34 cellular contexts compared by ENCODE assay signal in the genomic region with DNA sequence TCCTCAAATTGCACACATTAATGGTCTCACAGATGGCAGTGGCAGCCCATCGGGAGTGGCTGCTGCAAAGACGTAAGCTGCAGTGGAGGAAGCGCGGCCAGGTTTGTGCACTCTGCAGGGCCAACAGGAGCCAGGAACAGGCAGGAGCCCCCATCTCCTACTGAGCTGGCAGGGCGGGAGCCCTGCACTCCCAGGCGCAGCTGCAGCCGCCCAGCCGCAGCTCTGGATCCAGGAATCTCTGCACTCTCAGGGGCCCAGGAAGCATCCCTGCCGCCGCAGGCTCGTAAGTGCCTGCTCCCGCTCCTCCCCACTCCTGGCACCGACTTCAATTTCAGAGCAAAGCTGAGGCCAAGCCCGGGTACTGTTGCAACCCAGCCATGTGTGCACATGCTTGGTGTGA. TPM values are rescaled to one million over a fixed set of nuclear protein-coding genes. Genes with fewer than 3 reads are reported as not detected.
A peak's percentile ranks its signal among the peaks of the same experiment; 100 is the strongest.
DNase-seq lines count a peak whose midpoint lies in the region; ATAC-seq, FAIRE-seq and TF ChIP-seq lines count a peak whose summit lies in the region.
"Had no signal": no experiment of that assay in that cellular context is flagged by ENCODE, and none has a peak within 500 bp of the region (broad histone marks: within the 10 kb centered on the region; RNA-seq: fewer than 3 reads in every experiment).

No MANE protein-coding gene starts in this region.

- peak; percentile 56 for DNase-seq in Right ventricle myocardium inferior (ENCODE audit: missing footprints)
- DNase-seq in left ventricle myocardium superior: no peak
- no peak for DNase-seq in K562 (ENCODE audit: extremely low read depth in 1 of 4, low spot score in 3 of 4)
- DNase-seq in osteocyte (ENCODE audit: extremely low spot score, unreplicated experiment): no peak
- DNase-seq in Calu3: no peak
- DNase-seq: 8988T; ACHN; AML-193; BE2C; C1 segment of cervical spinal cord; Caco-2; CD4-positive, alpha-beta memory T cell; CD4-positive, alpha-beta T cell; CD4-positive, CD25-positive, alpha-beta regulatory T cell; CD8-positive, alpha-beta memory T cell; CD8-positive, alpha-beta T cell; COR-L47; DMS 273 treated with DMSO at 0.1 percent for 48 hours; DMS153; DMS53; DMS79; DMS79 treated with DMSO at 0.1 percent for 48 hours; DND-41; EL had no signal

- in situ Hi-C loops in K562 (cut with MboI): no loop called here

- H3K27ac ChIP-seq in K562 (ENCODE audit: extremely low read depth, low read depth, low read length): no peak overlapping the region
- H3K27ac ChIP-seq: 22Rv1; A549; BLaER1; BLaER1 treated with 17β-estradiol and CSF1 and Interleukin-3, amounts not matched to agents 10 nM and 100 nM; C4-2B had no signal

- intact Hi-C loops in Right ventricle myocardium inferior (cut with DNase I) (no loop called here), left ventricle myocardium superior (cut with micrococcal nuclease) (no loop called here), K562 (cut with micrococcal nuclease) (no loop called here), Calu3 (cut with micrococcal nuclease; ENCODE audit: unreplicated experiment) (no loop called here)

- no peaks in the 10 kb centered on the region; a peak in 1 of 5 replicates for H3K4me1 ChIP-seq in K562 (replicated peaks in 1 of 2; ENCODE audit: control insufficient read depth in 2 of 2, insufficient read depth in 2 of 2, low read length in 2 of 2)
- H3K4me1 ChIP-seq: A549; BE2C; BLaER1; BLaER1 treated with 17β-estradiol and CSF1 and Interleukin-3, amounts not matched to agents 10 nM and 100 nM; Caco-2 had no signal

- H3K36me3 Mint-ChIP-seq in osteocyte (ENCODE audit: unreplicated experiment) (peaks cover 28% of the 10 kb centered on the region), Calu3 (ENCODE audit: insufficient read depth, unreplicated experiment) (peaks cover 43% of the 10 kb centered on the region)

- H3K27me3 ChIP-seq in K562 (ENCODE audit: control insufficient read depth in 2 of 2, insufficient read depth in 2 of 2, low read length in 2 of 2): no peaks in the 10 kb centered on the region
- H3K27me3 ChIP-seq: BE2C; BLaER1; BLaER1 treated with 17β-estradiol and CSF1 and Interleukin-3, amounts not matched to agents 10 nM and 100 nM had no signal

- H3K27ac Mint-ChIP-seq in osteocyte (ENCODE audit: unreplicated experiment) (peak overlapping the region; percentile 27), Calu3 (ENCODE audit: unreplicated experiment) (no peak overlapping the region)
- H3K27ac Mint-ChIP-seq: B cell; CD4-positive, alpha-beta memory T cell; CD4-positive, alpha-beta T cell; CD8-positive, alpha-beta T cell had no signal

- no peaks in the 10 kb centered on the region for H3K4me1 Mint-ChIP-seq in osteocyte (ENCODE audit: unreplicated experiment)
- H3K4me1 Mint-ChIP-seq in Calu3 (ENCODE audit: low read depth, unreplicated experiment): no peaks in the 10 kb centered on the region
- H3K4me1 Mint-ChIP-seq: B cell, CD14-positive monocyte had no signal

- H3K4me3 ChIP-seq in K562: no peak overlapping the region
- H3K4me3 ChIP-seq: A549; BLaER1; BLaER1 treated with 17β-estradiol and CSF1 and Interleukin-3, amounts not matched to agents 10 nM and 100 nM had no signal

- H3K9me3 ChIP-seq in K562 (replicated peaks; ENCODE audit: control insufficient read depth, insufficient read depth, low read depth, low read length): no peaks in the 10 kb centered on the region
- H3K9me3 ChIP-seq: A549, BE2C, Caco-2 had no signal

- CTCF ChIA-PET in K562 (lab: Yijun Ruan, JAX; ENCODE audit: low intra/inter-chr PET ratio): no interaction called here
- CTCF ChIA-PET in Calu3 (lab: Charles Lee): no interaction called here

- no peaks in the 10 kb centered on the region for H3K27me3 Mint-ChIP-seq in osteocyte (ENCODE audit: unreplicated experiment)
- no peaks in the 10 kb centered on the region for H3K27me3 Mint-ChIP-seq in Calu3 (ENCODE audit: unreplicated experiment)
- H3K27me3 Mint-ChIP-seq: B cell; CD4-positive, alpha-beta memory T cell; CD4-positive, alpha-beta T cell; CD4-positive, CD25-positive, alpha-beta regulatory T cell; CD8-positive, alpha-beta memory T cell had no signal

- POLR2A ChIA-PET in K562 (lab: Yijun Ruan, JAX): interaction anchor here (0.6 to 1.1 kb wide), 4 partner anchors 9 to 737 kb away, joined by 3 read pairs; no protein-coding TSS in a partner anchor

- TF ChIP-seq CTCF in K562 (IDR thresholded peaks at IDR 0.05 in 2 of 3, conservative IDR thresholded peaks at IDR 0.05 in 1 of 3; ENCODE audit: insufficient read depth in 2 of 3, low read depth in 1 of 3, low read length in 3 of 3) (no peak), osteocyte (IDR thresholded peaks at IDR 0.05) (no peak), Calu3 (IDR thresholded peaks at IDR 0.05; ENCODE audit: unreplicated experiment) (no peak)

- WGBS in K562 (ENCODE audit: insufficient coverage, low coverage, missing lambda C conversion rate): 94% methylated on average over 13 of the region's 14 CpGs

- no peak for TF ChIP-seq POLR2A in K562 (conservative IDR thresholded peaks at IDR 0.05)

- no peak overlapping the region for H2AFZ ChIP-seq in K562 (ENCODE audit: low read depth, low read length)

- peak overlapping the region in 1 of 2 experiments; percentile 32; a peak in 1 of 4 replicates for H3K9ac ChIP-seq in K562 (ENCODE audit: insufficient read depth in 1 of 2, low read depth in 2 of 2, low read length in 2 of 2)
- H3K9ac ChIP-seq: BLaER1; BLaER1 treated with 17β-estradiol and CSF1 and Interleukin-3, amounts not matched to agents 10 nM and 100 nM had no signal

- H3K36me3 ChIP-seq in K562 (ENCODE audit: control insufficient read depth, insufficient read depth, low read length): peaks cover 84% of the 10 kb centered on the region; the same call in 2 of the 3 replicates

- BruUV-seq in K562 (replicated peaks; lab: Mats Ljungman, UMichigan) (no TSS peak), Calu3 (replicated peaks; lab: Mats Ljungman, UMichigan) (no TSS peak)

- no peak for FAIRE-seq in K562 (lab: Jason Lieb, UNC)
- FAIRE-seq: A204.1, D721Med had no signal

- no peaks in the 10 kb centered on the region for H3K79me2 ChIP-seq in K562 (ENCODE audit: control insufficient read depth, insufficient read depth, low read length)

- no peak for TF ChIP-seq EP300 in K562 (IDR thresholded peaks at IDR 0.05; ENCODE audit: low read length)

- H3K9me3 Mint-ChIP-seq in osteocyte (ENCODE audit: unreplicated experiment): no peaks in the 10 kb centered on the region
- no peaks in the 10 kb centered on the region for H3K9me3 Mint-ChIP-seq in Calu3 (ENCODE audit: low read depth, unreplicated experiment)
- H3K9me3 Mint-ChIP-seq: CD14-positive monocyte; CD4-positive, alpha-beta memory T cell; CD4-positive, alpha-beta T cell; CD4-positive, CD25-positive, alpha-beta regulatory T cell; CD8-positive, alpha-beta memory T cell; CD8-positive, alpha-beta T cell had no signal

- no peaks in the 10 kb centered on the region for H3K9me1 ChIP-seq in K562 (ENCODE audit: control insufficient read depth, insufficient read depth, low read length)

- ATAC-seq in Right ventricle myocardium inferior (no peak), left ventricle myocardium superior (no peak), K562 (no peak), GM21619 (IDR thresholded peaks at IDR 0.05; ENCODE audit: unreplicated experiment) (no peak)
- ATAC-seq: A549; CD8-positive, alpha-beta T cell had no signal

- H4K20me1 ChIP-seq in K562 (replicated peaks; ENCODE audit: control insufficient read depth, insufficient read depth, low read length): no peaks in the 10 kb centered on the region

- no peak overlapping the region for H3K4me3 Mint-ChIP-seq in osteocyte (ENCODE audit: unreplicated experiment)
- no peak overlapping the region for H3K4me3 Mint-ChIP-seq in Calu3 (ENCODE audit: low read depth, unreplicated experiment)
- H3K4me3 Mint-ChIP-seq: B cell; CD14-positive monocyte; CD4-positive, alpha-beta memory T cell; CD4-positive, alpha-beta T cell; CD4-positive, CD25-positive, alpha-beta regulatory T cell; CD8-positive, alpha-beta memory T cell; CD8-positive, alpha-beta T cell had no signal

- no peak overlapping the region for H3K4me2 ChIP-seq in K562 (ENCODE audit: insufficient read depth, low read length)
- H3K4me2 ChIP-seq: A549; BLaER1; BLaER1 treated with 17β-estradiol and CSF1 and Interleukin-3, amounts not matched to agents 10 nM and 100 nM had no signal

- no peak for TF ChIP-seq RAD21 in K562 (CRISPR knock-in tag; conservative IDR thresholded peaks at IDR 0.05 in 1 of 2, IDR thresholded peaks at IDR 0.05 in 1 of 2)

RNA-seq across cellular contexts. Expression of gene ANKRD27, which starts 37.5 kb away (rescaled TPM):
- total RNA-seq in Right ventricle myocardium inferior: 25.9 TPM
- 23.4 TPM for total RNA-seq in left ventricle myocardium superior
- total RNA-seq in K562 (2011; cell fraction: chromatin; rRNA removed; ENCODE audit: low replicate concordance): 164 and 173 TPM in 2 replicates
- 94.1 and 96.4 TPM in 2 replicates for total RNA-seq in K562 (2011; cell fraction: nucleolus; rRNA removed)
- total RNA-seq in K562 (2011; cell fraction: nucleoplasm; rRNA removed): 75.4 and 97.2 TPM in 2 replicates
- total RNA-seq in K562 (2014; rRNA removed): 42.2 and 48.9 TPM in 2 replicates
- 52.4 and 56.9 TPM in 2 replicates for total RNA-seq in K562 (2014; rRNA removed; fragmentation: Illumina TruSeq; extraction: Trizol)
- total RNA-seq in K562 (2015; rRNA removed; fragmentation: Illumina TruSeq; extraction: Trizol): 64.0 and 66.2 TPM in 2 replicates
- total RNA-seq in K562 (2021): 71.3 and 74.0 TPM in 2 replicates
- 61.4 and 67.2 TPM in 2 replicates for polyA plus RNA-seq in K562 (2011; rRNA removed)
- polyA plus RNA-seq in K562 (2011; cell fraction: cytosol; rRNA removed): 35.5 and 45.2 TPM in 2 replicates
- 59.3 and 73.4 TPM in 2 replicates for polyA plus RNA-seq in K562 (2011; cell fraction: nucleus; rRNA removed)
- polyA plus RNA-seq in K562 (2012): 52.4 and 57.0 TPM in 2 replicates
- 54.3 and 60.2 TPM in 2 replicates for polyA plus RNA-seq in K562 (2014; fragmentation: Illumina TruSeq; extraction: Trizol)
- polyA plus RNA-seq in K562 (2014; fragmentation: Nextera tagmentation; extraction: Ambion mirVana): 1 to 10 TPM; 5.3 to 7.2 TPM
- 46.7 and 54.2 TPM in 2 replicates for polyA plus RNA-seq in K562 (2014; rRNA removed)
- 97.7 and 99.1 TPM in 2 replicates for polyA minus RNA-seq in K562 (2011; rRNA and poly(A)+ RNA removed)
- polyA minus RNA-seq in K562 (2011; cell fraction: cytosol; rRNA and poly(A)+ RNA removed): 33.7 and 42.9 TPM in 2 replicates
- polyA minus RNA-seq in K562 (2011; cell fraction: nucleus; rRNA and poly(A)+ RNA removed): 35.9 and 75.0 TPM in 2 replicates
- 22.0 and 24.1 TPM in 2 replicates for total RNA-seq in osteocyte
- total RNA-seq in Calu3 (2022): 40.8 and 41.2 TPM in 2 replicates

RNA-seq across cellular contexts. Expression of gene RGS9BP, which starts 38.2 kb away (rescaled TPM):
- 12.5 TPM for total RNA-seq in Right ventricle myocardium inferior
- 15.3 TPM for total RNA-seq in left ventricle myocardium superior
- total RNA-seq in K562 (2011; cell fraction: chromatin; rRNA removed; ENCODE audit: low replicate concordance): 0.14 and 0.72 TPM in 2 replicates
- 0.83 and 1.7 TPM in 2 replicates for total RNA-seq in K562 (2011; cell fraction: nucleolus; rRNA removed)
- total RNA-seq in K562 (2011; cell fraction: nucleoplasm; rRNA removed): 0.61 and 0.66 TPM in 2 replicates
- total RNA-seq in K562 (2014; rRNA removed): 1.3 and 1.5 TPM in 2 replicates
- 0.41 and 0.58 TPM in 2 replicates for total RNA-seq in K562 (2014; rRNA removed; fragmentation: Illumina TruSeq; extraction: Trizol)
- 0.83 and 1.1 TPM in 2 replicates for total RNA-seq in K562 (2015; rRNA removed; fragmentation: Illumina TruSeq; extraction: Trizol)
- 1.2 TPM in 2 replicates for total RNA-seq in K562 (2021)
- 0.24 and 0.31 TPM in 2 replicates for polyA plus RNA-seq in K562 (2011; rRNA removed)
- 0.21 and 0.58 TPM in 2 replicates for polyA plus RNA-seq in K562 (2011; cell fraction: cytosol; rRNA removed)
- 0.37 and 0.40 TPM in 2 replicates for polyA plus RNA-seq in K562 (2011; cell fraction: nucleus; rRNA removed)
- polyA plus RNA-seq in K562 (2012): 0.57 and 0.64 TPM in 2 replicates
- 0.28 and 0.47 TPM in 2 replicates for polyA plus RNA-seq in K562 (2014; fragmentation: Illumina TruSeq; extraction: Trizol)
- polyA plus RNA-seq in K562 (2014; fragmentation: Nextera tagmentation; extraction: Ambion mirVana): under 1 TPM; 0.03 to 0.04 TPM
- 0.49 and 1.2 TPM in 2 replicates for polyA plus RNA-seq in K562 (2014; rRNA removed)
- 0.33 and 0.42 TPM in 2 replicates for polyA minus RNA-seq in K562 (2011; rRNA and poly(A)+ RNA removed)
- polyA minus RNA-seq in K562 (2011; cell fraction: cytosol; rRNA and poly(A)+ RNA removed): 0.67 TPM in 1 of 2 replicates, not detected in the other
- 0.67 and 1.00 TPM in 2 replicates for polyA minus RNA-seq in K562 (2011; cell fraction: nucleus; rRNA and poly(A)+ RNA removed)
- 0.37 and 0.86 TPM in 2 replicates for total RNA-seq in osteocyte
- total RNA-seq in Calu3 (2022): 0.28 and 0.71 TPM in 2 replicates
- polyA plus RNA-seq: CD14-positive monocyte had no signal

RNA-seq across cellular contexts. Expression of gene NUDT19, which starts 54.1 kb away (rescaled TPM):
- 23.8 TPM for total RNA-seq in Right ventricle myocardium inferior
- total RNA-seq in left ventricle myocardium superior: 24.8 TPM
- 12.2 and 13.0 TPM in 2 replicates for total RNA-seq in K562 (2011; cell fraction: chromatin; rRNA removed; ENCODE audit: low replicate concordance)
- total RNA-seq in K562 (2011; cell fraction: nucleolus; rRNA removed): 12.4 and 16.3 TPM in 2 replicates
- 14.6 and 19.5 TPM in 2 replicates for total RNA-seq in K562 (2011; cell fraction: nucleoplasm; rRNA removed)
- 14.9 and 23.0 TPM in 2 replicates for total RNA-seq in K562 (2014; rRNA removed)
- 13.5 and 13.8 TPM in 2 replicates for total RNA-seq in K562 (2014; rRNA removed; fragmentation: Illumina TruSeq; extraction: Trizol)
- total RNA-seq in K562 (2015; rRNA removed; fragmentation: Illumina TruSeq; extraction: Trizol): 13.8 and 14.4 TPM in 2 replicates
- 24.1 and 24.8 TPM in 2 replicates for total RNA-seq in K562 (2021)
- polyA plus RNA-seq in K562 (2011; rRNA removed): 9.6 and 10.4 TPM in 2 replicates
- polyA plus RNA-seq in K562 (2011; cell fraction: cytosol; rRNA removed): 8.6 and 10.8 TPM in 2 replicates
- polyA plus RNA-seq in K562 (2011; cell fraction: nucleus; rRNA removed): 4.9 and 6.9 TPM in 2 replicates
- 11.7 and 12.1 TPM in 2 replicates for polyA plus RNA-seq in K562 (2012)
- 11.6 and 12.3 TPM in 2 replicates for polyA plus RNA-seq in K562 (2014; fragmentation: Illumina TruSeq; extraction: Trizol)
- polyA plus RNA-seq in K562 (2014; fragmentation: Nextera tagmentation; extraction: Ambion mirVana): 10 to 100 TPM; 28.2 to 38.6 TPM
- 9.7 TPM in 2 replicates for polyA plus RNA-seq in K562 (2014; rRNA removed)
- polyA minus RNA-seq in K562 (2011; rRNA and poly(A)+ RNA removed): 7.7 and 10.1 TPM in 2 replicates
- polyA minus RNA-seq in K562 (2011; cell fraction: cytosol; rRNA and poly(A)+ RNA removed): 15.2 and 15.6 TPM in 2 replicates
- polyA minus RNA-seq in K562 (2011; cell fraction: nucleus; rRNA and poly(A)+ RNA removed): 9.9 and 11.7 TPM in 2 replicates
- total RNA-seq in osteocyte: 6.8 and 7.5 TPM in 2 replicates
- 20.3 and 21.1 TPM in 2 replicates for total RNA-seq in Calu3 (2022)

RNA-seq across cellular contexts. Expression of gene PDCD5, which starts 56.5 kb away (rescaled TPM):
- total RNA-seq in Right ventricle myocardium inferior (133 TPM), left ventricle myocardium superior (135 TPM), K562 (2014; rRNA removed) (303 and 310 TPM in 2 replicates), K562 (2014; rRNA removed; fragmentation: Illumina TruSeq; extraction: Trizol) (269 and 303 TPM in 2 replicates), K562 (2015; rRNA removed; fragmentation: Illumina TruSeq; extraction: Trizol) (305 TPM in 2 replicates), K562 (2021) (188 and 196 TPM in 2 replicates), osteocyte (81.6 and 105 TPM in 2 replicates), Calu3 (2022) (154 TPM in 2 replicates)
- total RNA-seq in K562 (2011; cell fraction: chromatin; rRNA removed; ENCODE audit: low replicate concordance): 45.7 and 91.9 TPM in 2 replicates
- total RNA-seq in K562 (2011; cell fraction: nucleolus; rRNA removed): 29.2 and 32.2 TPM in 2 replicates
- 60.5 and 91.6 TPM in 2 replicates for total RNA-seq in K562 (2011; cell fraction: nucleoplasm; rRNA removed)
- polyA plus RNA-seq in K562 (2011; rRNA removed) (88.3 and 122 TPM in 2 replicates), K562 (2014; fragmentation: Illumina TruSeq; extraction: Trizol) (308 and 322 TPM in 2 replicates), K562 (2014; fragmentation: Nextera tagmentation; extraction: Ambion mirVana) (100 to 1,000 TPM; 136 to 185 TPM), K562 (2014; rRNA removed) (279 and 322 TPM in 2 replicates)
- 55.9 and 73.1 TPM in 2 replicates for polyA plus RNA-seq in K562 (2011; cell fraction: cytosol; rRNA removed)
- 87.4 and 131 TPM in 2 replicates for polyA plus RNA-seq in K562 (2011; cell fraction: nucleus; rRNA removed)
- 161 and 381 TPM in 2 replicates for polyA plus RNA-seq in K562 (2012)
- 42.9 and 46.1 TPM in 2 replicates for polyA minus RNA-seq in K562 (2011; rRNA and poly(A)+ RNA removed)
- polyA minus RNA-seq in K562 (2011; cell fraction: cytosol; rRNA and poly(A)+ RNA removed): 39.9 and 64.4 TPM in 2 replicates
- polyA minus RNA-seq in K562 (2011; cell fraction: nucleus; rRNA and poly(A)+ RNA removed): 17.5 and 34.4 TPM in 2 replicates
